25 cellular contexts compared by ENCODE assay signal in genomic region chr14:99250636-99251208, GRCh38. TPM values are rescaled to one million over a fixed set of nuclear protein-coding genes. Genes with fewer than 3 reads are reported as not detected.
DNase-seq lines count a peak whose midpoint lies in the region; ATAC-seq, FAIRE-seq and TF ChIP-seq lines count a peak whose summit lies in the region.
"Had no signal": no experiment of that assay in that cellular context is flagged by ENCODE, and none has a peak within 500 bp of the region (broad histone marks: within the 10 kb centered on the region; RNA-seq: fewer than 3 reads in every experiment).

No MANE protein-coding gene starts in this region.

- no peak overlapping the region for H3K23ac ChIP-seq in H1 (ENCODE audit: insufficient read length)
- no peak overlapping the region for H3K23ac ChIP-seq in neuronal stem cell (ENCODE audit: low read depth, low read length, poor library complexity)

- H3K9me3 Mint-ChIP-seq in stimulated activated naive CD8-positive, alpha-beta T cell treated with anti-CD3 and anti-CD28 coated beads, Interleukin-15, Interleukin-2, amounts not matched to agents 100 ng/mL and 50 ng/mL, for 24 hours: no peaks in the 10 kb centered on the region
- H3K9me3 Mint-ChIP-seq in activated CD8-positive, alpha-beta T cell treated with anti-CD3 and anti-CD28 coated beads for 36 hours: no peaks in the 10 kb centered on the region
- H3K9me3 Mint-ChIP-seq: H9, mesothelial cell of epicardium, neural crest cell, WTC11 had no signal

- H3K9me3 ChIP-seq in H1 (ENCODE audit: insufficient read depth in 2 of 2, low read depth in 1 of 2, low read length in 1 of 2) (no peaks in the 10 kb centered on the region), neuronal stem cell (replicated peaks in 1 of 2; ENCODE audit: control insufficient read depth in 2 of 2, insufficient read depth in 1 of 2, low read depth in 1 of 2, low read length in 2 of 2) (no peaks in the 10 kb centered on the region)
- H3K9me3 ChIP-seq: breast epithelium, tibial nerve had no signal

- H3K79me1 ChIP-seq in H1 (ENCODE audit: low read depth, low read length) (peaks cover 15% of the 10 kb centered on the region), neuronal stem cell (ENCODE audit: low read depth, low read length) (no peaks in the 10 kb centered on the region)

- 0 out of 2 replicates have a peak overlapping the region, but pooled peaks have one; percentile 26 for H2BK20ac ChIP-seq in H1 (ENCODE audit: low read length)

- no peak overlapping the region for H2AFZ ChIP-seq in H1 (ENCODE audit: low read length)
- H2AFZ ChIP-seq in neuronal stem cell (ENCODE audit: low read length): no peak overlapping the region

- POLR2A ChIA-PET in activated CD8-positive, alpha-beta T cell treated with anti-CD3 and anti-CD28 coated beads for 36 hours (lab: Charles Lee): interaction anchor here (0.9 to 23.8 kb wide), 4 partner anchors 9 to 62 kb away, joined by 5 to 496 read pairs (median 46); partner anchors contain the start of gene BCL11B
- POLR2A ChIA-PET in H1 (lab: Charles Lee; ENCODE audit: partially characterized antibody): interaction anchor here (0.8 to 1.0 kb wide), 2 partner anchors 14 to 162 kb away, joined by 3 read pairs; no protein-coding TSS in a partner anchor

- H3K4me1 ChIP-seq in H1 (replicated peaks in 1 of 4; ENCODE audit: control insufficient read depth in 3 of 4, insufficient read depth in 4 of 4, low read length in 3 of 4) (peaks cover 16 to 41% (median 25%) of the 10 kb centered on the region in 4 experiments), neuronal stem cell (ENCODE audit: control insufficient read depth in 2 of 2, insufficient read depth in 1 of 2, low read depth in 1 of 2, low read length in 2 of 2) (peaks cover 3% of the 10 kb centered on the region in 2 donors)
- H3K4me1 ChIP-seq: breast epithelium had no signal

- H2BK15ac ChIP-seq in H1 (ENCODE audit: low read length) (no peak overlapping the region), neuronal stem cell (ENCODE audit: low read length) (no peak overlapping the region)

- H3K27ac ChIP-seq in H1 (ENCODE audit: low read depth, low read length) (no peak overlapping the region), neuronal stem cell (replicated peaks; ENCODE audit: low read length) (no peak overlapping the region)
- H3K27ac ChIP-seq: breast epithelium, coronary artery, tibial nerve had no signal

- no peak for ATAC-seq in stimulated activated naive CD8-positive, alpha-beta T cell treated with anti-CD3 and anti-CD28 coated beads, Interleukin-15, Interleukin-2, amounts not matched to agents 100 U/mL and 50 U/mL, for 24 hours
- ATAC-seq in activated CD8-positive, alpha-beta T cell treated with anti-CD3 and anti-CD28 coated beads for 36 hours: no peak
- no peak for ATAC-seq in GM18511 (IDR thresholded peaks at IDR 0.05; ENCODE audit: unreplicated experiment)
- ATAC-seq: left lobe of liver; stimulated activated naive B cell treated with anti-CD40 and anti-IgM and Interleukin-4, amounts not matched to agents 10 μg/mL and 1 μg/mL and 100 μg/mL, for 72 hours; WTC11 had no signal

- WGBS in H1 (ENCODE audit: extremely low coverage in 1 of 2, insufficient coverage in 1 of 2, insufficient read length in 1 of 2, insufficient replicate concordance in 2 of 2, low coverage in 1 of 2, low lambda C conversion rate in 2 of 2, missing lambda C conversion rate in 1 of 2), 2 experiments: 75% methylated on average over 5 of the region's 5 CpGs; no CpG with 5 or more reads in 1 of the 2 experiments
- WGBS in neuronal stem cell (ENCODE audit: extremely low coverage in 2 of 2, insufficient read length in 2 of 2, insufficient replicate concordance in 1 of 2), 2 donors: no CpG with 5 or more reads among the region's 5 CpGs

- no peak overlapping the region; a peak in 1 of 7 replicates for H3K9ac ChIP-seq in H1 (replicated peaks in 1 of 4; ENCODE audit: extremely low read depth in 1 of 4, low read depth in 3 of 4, low read length in 3 of 4)
- H3K9ac ChIP-seq in neuronal stem cell (ENCODE audit: low read depth, low read length, poor library complexity): no peak overlapping the region

- no peak overlapping the region for H3K4me3 ChIP-seq in H1 (ENCODE audit: extremely low read depth in 1 of 4, insufficient read depth in 2 of 4, low read depth in 3 of 4, low read length in 4 of 4)
- H3K4me3 ChIP-seq in neuronal stem cell (ENCODE audit: low read length in 2 of 2): no peak overlapping the region
- H3K4me3 ChIP-seq: breast epithelium, coronary artery, tibial nerve had no signal

- H3K27me3 Mint-ChIP-seq in stimulated activated naive CD8-positive, alpha-beta T cell treated with anti-CD3 and anti-CD28 coated beads, Interleukin-15, Interleukin-2, amounts not matched to agents 100 ng/mL and 50 ng/mL, for 24 hours: no peaks in the 10 kb centered on the region
- H3K27me3 Mint-ChIP-seq in activated CD8-positive, alpha-beta T cell treated with anti-CD3 and anti-CD28 coated beads for 36 hours: no peaks in the 10 kb centered on the region

- CTCF ChIA-PET in activated CD8-positive, alpha-beta T cell treated with anti-CD3 and anti-CD28 coated beads for 36 hours (lab: Charles Lee): interaction anchor here (1.2 to 2.4 kb wide), 4 partner anchors 10 to 15 kb away, joined by 4 to 7 read pairs (median 4); no protein-coding TSS in a partner anchor
- CTCF ChIA-PET in H1 (lab: Charles Lee; ENCODE audit: partially characterized antibody): interaction anchor here (0.6 to 0.9 kb wide), 2 partner anchors 16 to 26 kb away, joined by 3 read pairs; no protein-coding TSS in a partner anchor

- peaks cover 4% of the 10 kb centered on the region for H3K23me2 ChIP-seq in H1 (ENCODE audit: low read depth, low read length)

- TF ChIP-seq RAD21 in H1 (IDR thresholded peaks at IDR 0.05 in 1 of 2, conservative IDR thresholded peaks at IDR 0.05 in 1 of 2; ENCODE audit: low read depth in 2 of 2, low read length in 2 of 2): no peak

- DNase-seq in stimulated activated naive CD8-positive, alpha-beta T cell treated with anti-CD3 and anti-CD28 coated beads, Interleukin-15, Interleukin-2, amounts not matched to agents 100 U/mL and 50 U/mL, for 24 hours: no peak
- DNase-seq in activated CD8-positive, alpha-beta T cell treated with anti-CD3 and anti-CD28 coated beads for 36 hours: no peak
- DNase-seq in H1 (ENCODE audit: low read depth in 1 of 2, low spot score in 2 of 2): no peak
- DNase-seq in neuronal stem cell (ENCODE audit: low spot score): no peak
- DNase-seq in MV-4-11 (lab: John Stamatoyannopoulos, UW): no peak
- DNase-seq: COR-L47; DND-41; H9; head of caudate nucleus; NCI-H187 treated with DMSO at 0.1 percent for 48 hours; NCI-H226; NCI-H82; SIG-M5; stimulated activated naive B cell treated with anti-CD40 and anti-IgM and Interleukin-4, amounts not matched to agents 10 μg/mL and 1 μg/mL and 100 μg/mL, for 72 hours had no signal

- no peak for FAIRE-seq in H1 (lab: Jason Lieb, UNC)
- FAIRE-seq: endothelial cell of umbilical vein had no signal

- H3K4ac ChIP-seq in H1 (replicated peaks; ENCODE audit: insufficient read length, low read depth, low read length) (no peak overlapping the region), neuronal stem cell (ENCODE audit: low read length) (no peak overlapping the region)

- H4K8ac ChIP-seq in H1 (ENCODE audit: extremely low read depth, insufficient read depth, low read length): peak overlapping the region; percentile 35; the same call in 1 of the 2 replicates
- no peak overlapping the region for H4K8ac ChIP-seq in neuronal stem cell (ENCODE audit: low read depth, low read length)

- H4K91ac ChIP-seq in H1 (replicated peaks; ENCODE audit: insufficient read length, low read length) (no peak overlapping the region), neuronal stem cell (ENCODE audit: low read depth, low read length, poor library complexity) (no peak overlapping the region)

- H3K36me3 Mint-ChIP-seq in stimulated activated naive CD8-positive, alpha-beta T cell treated with anti-CD3 and anti-CD28 coated beads, Interleukin-15, Interleukin-2, amounts not matched to agents 100 ng/mL and 50 ng/mL, for 24 hours (ENCODE audit: low read depth): peaks cover 31% of the 10 kb centered on the region
- H3K36me3 Mint-ChIP-seq in activated CD8-positive, alpha-beta T cell treated with anti-CD3 and anti-CD28 coated beads for 36 hours (ENCODE audit: low read depth): peaks cover 71% of the 10 kb centered on the region
- H3K36me3 Mint-ChIP-seq: mesothelial cell of epicardium; stimulated activated naive B cell treated with anti-CD40 and anti-IgM and Interleukin-4, amounts not matched to agents 10 μg/mL and 1 μg/mL and 100 μg/mL, for 72 hours had no signal

- TF ChIP-seq POLR2A in H1 (IDR thresholded peaks at IDR 0.05; ENCODE audit: control extremely low read depth in 1 of 2, low read depth in 2 of 2, low read length in 2 of 2): no peak

- TF ChIP-seq CTCF in activated CD8-positive, alpha-beta T cell treated with anti-CD3 and anti-CD28 coated beads for 36 hours (IDR thresholded peaks at IDR 0.05): no peak
- TF ChIP-seq CTCF in H1 (IDR thresholded peaks at IDR 0.05; ENCODE audit: control extremely low read depth in 1 of 3, insufficient read depth in 1 of 3, low read depth in 1 of 3, low read length in 3 of 3): no peak

- H2BK120ac ChIP-seq in H1 (replicated peaks; ENCODE audit: low read depth, low read length) (no peak overlapping the region), neuronal stem cell (ENCODE audit: low read depth, low read length) (no peak overlapping the region)

- peaks cover 3 to 4% of the 10 kb centered on the region in 2 experiments for H4K20me1 ChIP-seq in H1 (replicated peaks in 1 of 2; ENCODE audit: control insufficient read depth in 1 of 2, insufficient read depth in 2 of 2, low read length in 2 of 2)

- H3K18ac ChIP-seq in H1 (ENCODE audit: extremely low read depth, low read length) (no peak overlapping the region; the same call in 1 of the 2 replicates), neuronal stem cell (ENCODE audit: low read length) (no peak overlapping the region)

- H3K27ac Mint-ChIP-seq in stimulated activated naive CD8-positive, alpha-beta T cell treated with anti-CD3 and anti-CD28 coated beads, Interleukin-15, Interleukin-2, amounts not matched to agents 100 ng/mL and 50 ng/mL, for 24 hours: peak overlapping the region; percentile 96
- H3K27ac Mint-ChIP-seq in activated CD8-positive, alpha-beta T cell treated with anti-CD3 and anti-CD28 coated beads for 36 hours: peak overlapping the region; percentile 95
- H3K27ac Mint-ChIP-seq: H9; mesothelial cell of epicardium; progenitor cell of endocrine pancreas; stimulated activated naive B cell treated with anti-CD40 and anti-IgM and Interleukin-4, amounts not matched to agents 10 μg/mL and 1 μg/mL and 100 μg/mL, for 72 hours; WTC11 had no signal

- H3K56ac ChIP-seq in H1 (replicated peaks; ENCODE audit: insufficient read length, low read depth, low read length): no peak overlapping the region

- H4K5ac ChIP-seq in H1 (ENCODE audit: insufficient read length, low read depth, low read length): no peak overlapping the region

- intact Hi-C loops in activated CD8-positive, alpha-beta T cell treated with anti-CD3 and anti-CD28 coated beads for 36 hours (cut with micrococcal nuclease): no loop called here

- peaks cover 0 to 7% (median 3%) of the 10 kb centered on the region in 4 experiments; a peak in 4 of 7 replicates for H3K27me3 ChIP-seq in H1 (replicated peaks in 1 of 4; ENCODE audit: control insufficient read depth in 3 of 4, extremely low read depth in 1 of 4, insufficient read depth in 3 of 4, low read length in 3 of 4)
- H3K27me3 ChIP-seq in neuronal stem cell (ENCODE audit: control insufficient read depth in 3 of 3, insufficient read depth in 3 of 3, low read depth in 1 of 3, low read length in 3 of 3): peaks cover 10 to 74% (median 32%) of the 10 kb centered on the region in 3 experiments

- no peak for TF ChIP-seq EP300 in H1 (IDR thresholded peaks at IDR 0.05; ENCODE audit: borderline replicate concordance in 1 of 2, low read depth in 2 of 2, low read length in 2 of 2)

- peaks cover 0 to 41% of the 10 kb centered on the region in 2 experiments; a peak in 2 of 4 replicates for H3K79me2 ChIP-seq in H1 (ENCODE audit: control insufficient read depth in 1 of 2, insufficient read depth in 2 of 2, low read length in 2 of 2)

- no peak overlapping the region for H3K14ac ChIP-seq in H1 (ENCODE audit: insufficient read length)
- H3K14ac ChIP-seq in neuronal stem cell (ENCODE audit: low read length): no peak overlapping the region

- H3K36me3 ChIP-seq in H1 (ENCODE audit: control insufficient read depth in 2 of 4, insufficient read depth in 4 of 4, low read length in 3 of 4): no peaks in the 10 kb centered on the region
- H3K36me3 ChIP-seq in neuronal stem cell (replicated peaks in 1 of 2; ENCODE audit: control insufficient read depth in 2 of 2, insufficient read depth in 2 of 2, low read length in 2 of 2): no peaks in the 10 kb centered on the region
- H3K36me3 ChIP-seq: breast epithelium, tibial nerve had no signal

- H2BK5ac ChIP-seq in H1 (ENCODE audit: low read depth, low read length) (no peak overlapping the region), neuronal stem cell (ENCODE audit: low read length) (no peak overlapping the region)

- H3K4me1 Mint-ChIP-seq in stimulated activated naive CD8-positive, alpha-beta T cell treated with anti-CD3 and anti-CD28 coated beads, Interleukin-15, Interleukin-2, amounts not matched to agents 100 ng/mL and 50 ng/mL, for 24 hours (ENCODE audit: low read depth): peaks cover 93% of the 10 kb centered on the region
- peaks cover 83% of the 10 kb centered on the region for H3K4me1 Mint-ChIP-seq in activated CD8-positive, alpha-beta T cell treated with anti-CD3 and anti-CD28 coated beads for 36 hours (ENCODE audit: low read depth)

- H2BK12ac ChIP-seq in H1 (ENCODE audit: low read depth, low read length): no peak overlapping the region
- no peak overlapping the region for H2BK12ac ChIP-seq in neuronal stem cell (ENCODE audit: low read length)

- H3K4me2 ChIP-seq in H1 (ENCODE audit: insufficient read depth in 1 of 2, low read depth in 2 of 2, low read length in 2 of 2) (no peak overlapping the region), neuronal stem cell (ENCODE audit: insufficient read depth, low read length, poor library complexity, severe bottlenecking) (no peak overlapping the region)

- peak overlapping the region; percentile 79 for H3K4me3 Mint-ChIP-seq in stimulated activated naive CD8-positive, alpha-beta T cell treated with anti-CD3 and anti-CD28 coated beads, Interleukin-15, Interleukin-2, amounts not matched to agents 100 ng/mL and 50 ng/mL, for 24 hours
- H3K4me3 Mint-ChIP-seq in activated CD8-positive, alpha-beta T cell treated with anti-CD3 and anti-CD28 coated beads for 36 hours: peak overlapping the region; percentile 57
- H3K4me3 Mint-ChIP-seq: H9; mesothelial cell of epicardium; neural crest cell; stimulated activated naive B cell treated with anti-CD40 and anti-IgM and Interleukin-4, amounts not matched to agents 10 μg/mL and 1 μg/mL and 100 μg/mL, for 72 hours; WTC11 had no signal

- H2AK5ac ChIP-seq in H1 (ENCODE audit: low read depth, low read length): peak overlapping the region; percentile 84; the same call in 1 of the 2 replicates
- no peak overlapping the region for H2AK5ac ChIP-seq in neuronal stem cell (ENCODE audit: low read depth, low read length)

RNA-seq across cellular contexts. Expression of gene BCL11B, which starts 21.3 kb away (rescaled TPM):
- 10 to 100 TPM; 48.5 to 53.0 TPM for total RNA-seq in activated CD8-positive, alpha-beta T cell treated with anti-CD3 and anti-CD28 coated beads for 36 hours
- 5.9 TPM in 2 replicates for total RNA-seq in H1 (2021; fragmentation: NEBNext Ultra II Directional; extraction: Animal tissue kit (Norgen Biotek cat#: 25700))
- polyA plus RNA-seq in H1 (2011; rRNA removed): 0.63 and 0.80 TPM in 2 replicates
- 0.85 TPM for polyA plus RNA-seq in H1 (2011; cell fraction: cytosol; rRNA removed)
- 1.5 TPM for polyA plus RNA-seq in H1 (2011; cell fraction: nucleus; rRNA removed)
- 1.1 to 2.2 TPM (median 1.2 TPM) in 4 replicates for polyA plus RNA-seq in H1 (2012, experiment 1 of 2)
- polyA plus RNA-seq in H1 (2012, experiment 2 of 2): 0.22 TPM
- 2.1 TPM for polyA plus RNA-seq in H1 (2013, experiment 1 of 2)
- polyA plus RNA-seq in H1 (2013, experiment 2 of 2): 2.1 TPM
- 1.7 and 1.9 TPM in 2 replicates for polyA minus RNA-seq in H1 (2011; rRNA and poly(A)+ RNA removed)
- 3.2 TPM for polyA minus RNA-seq in H1 (2011; cell fraction: cytosol; rRNA and poly(A)+ RNA removed)
- polyA minus RNA-seq in H1 (2011; cell fraction: nucleus; rRNA and poly(A)+ RNA removed): 4.1 TPM
- 0.77 TPM for polyA plus RNA-seq in neuronal stem cell (2013, experiment 1 of 2)
- polyA plus RNA-seq in neuronal stem cell (2013, experiment 2 of 2): 0.90 TPM
